ENCODE assay signal across 16 cellular contexts in genomic region chr3:170829873-170830272, GRCh38. TPM values are rescaled to one million over a fixed set of nuclear protein-coding genes. Genes with fewer than 3 reads are reported as not detected.
DNase-seq lines count a peak whose midpoint lies in the region; ATAC-seq and TF ChIP-seq lines count a peak whose summit lies in the region.
"Had no signal": no experiment of that assay in that cellular context is flagged by ENCODE, and none has a peak within 500 bp of the region (broad histone marks: within the 10 kb centered on the region; RNA-seq: fewer than 3 reads in every experiment).

No MANE protein-coding gene starts in this region.

- no peaks in the 10 kb centered on the region for H3K27me3 ChIP-seq in GM23338 (ENCODE audit: insufficient read depth)
- H3K27me3 ChIP-seq: Peyer's patch had no signal

- H3K4me3 Mint-ChIP-seq in GM23338 (no peak overlapping the region), T-helper 17 cell (no peak overlapping the region), immature natural killer cell (peak overlapping the region in 4 of 5 donors; percentile 7 to 71 (median 34))

- peaks cover 2% of the 10 kb centered on the region for H3K27me3 Mint-ChIP-seq in GM23338 (ENCODE audit: insufficient read depth, low read depth, poor library complexity)
- peaks cover 65% of the 10 kb centered on the region for H3K27me3 Mint-ChIP-seq in T-helper 17 cell
- H3K27me3 Mint-ChIP-seq in immature natural killer cell (ENCODE audit: low read depth in 3 of 3): peaks cover 6 to 7% (median 6%) of the 10 kb centered on the region in 3 donors

- H3K79me2 ChIP-seq in GM23338 (replicated peaks; ENCODE audit: insufficient read depth): no peaks in the 10 kb centered on the region

- no peak overlapping the region for H3K27ac Mint-ChIP-seq in GM23338
- peak overlapping the region; percentile 53 for H3K27ac Mint-ChIP-seq in T-helper 17 cell
- peak overlapping the region in 4 of 6 donors; percentile 35 to 58 (median 54) for H3K27ac Mint-ChIP-seq in immature natural killer cell

- H3K9me2 ChIP-seq in GM23338 (ENCODE audit: insufficient read depth): 0 out of 2 replicates have a peak, but pooled peaks cover 3% of the 10 kb centered on the region

- DNase-seq in GM23338 (ENCODE audit: low spot score) (peak; percentile 27), T-helper 17 cell (no peak), immature natural killer cell (no peak), sciatic nerve (ENCODE audit: low spot score) (no peak), HCEC 1CT (no peak), NCI-H774 (lab: John Stamatoyannopoulos, UW) (no peak), NCI-H2196 treated with DMSO at 0.1 percent for 48 hours (lab: John Stamatoyannopoulos, UW; ENCODE audit: unreplicated experiment) (no peak)
- DNase-seq: COR-L47, KBM-7, NCI-H1105, NCI-H1694 treated with DMSO at 0.1 percent for 48 hours, NCI-H510A, Peyer's patch, Right ventricle myocardium superior had no signal

- H3K9me3 ChIP-seq in T-helper 17 cell (ENCODE audit: control insufficient read depth, low read length, poor library complexity, severe bottlenecking): no peaks in the 10 kb centered on the region
- H3K9me3 ChIP-seq: Peyer's patch had no signal

- 0 out of 2 replicates have a peak, but pooled peaks cover 5% of the 10 kb centered on the region for H3F3A ChIP-seq in GM23338 (replicated peaks; ENCODE audit: low read depth)

- no peaks in the 10 kb centered on the region for H4K20me1 ChIP-seq in GM23338 (replicated peaks; ENCODE audit: insufficient read depth)

- TF ChIP-seq CTCF in GM23338 (conservative IDR thresholded peaks at IDR 0.05; ENCODE audit: low read depth in 2 of 2): no peak

- peak overlapping the region; percentile 50; the same call in 1 of the 2 replicates for H3K4me2 ChIP-seq in GM23338

- H3K4me3 ChIP-seq in GM23338: no peak overlapping the region
- H3K4me3 ChIP-seq: Peyer's patch had no signal

- H3K4me1 Mint-ChIP-seq in GM23338 (peaks cover 43% of the 10 kb centered on the region), T-helper 17 cell (peaks cover 11% of the 10 kb centered on the region), immature natural killer cell (peaks cover 17 to 19% of the 10 kb centered on the region in 2 donors)

- H3K4me1 ChIP-seq in GM23338 (ENCODE audit: insufficient read depth): peaks cover 75% of the 10 kb centered on the region
- H3K4me1 ChIP-seq: Peyer's patch had no signal

- ATAC-seq in GM23338 (peak; percentile 56), T-helper 17 cell (no peak), sciatic nerve (peak; percentile 63)
- ATAC-seq: SK-N-SH treated with all-trans-retinoic acid at 6 μM for 48 hours had no signal

- H3K36me3 Mint-ChIP-seq in GM23338 (ENCODE audit: low read depth): no peaks in the 10 kb centered on the region
- peaks cover 5% of the 10 kb centered on the region for H3K36me3 Mint-ChIP-seq in T-helper 17 cell (ENCODE audit: low read depth)
- no peaks in the 10 kb centered on the region for H3K36me3 Mint-ChIP-seq in immature natural killer cell

- H2AFZ ChIP-seq in GM23338: peak overlapping the region; percentile 25; the same call in 1 of the 2 replicates

- intact Hi-C loops in sciatic nerve (cut with DNase I): no loop called here

- H3K27ac ChIP-seq in GM23338 (ENCODE audit: low read depth): no peak overlapping the region
- H3K27ac ChIP-seq: C4-2B, Peyer's patch had no signal

- H3K9me3 Mint-ChIP-seq in GM23338 (no peaks in the 10 kb centered on the region), immature natural killer cell (no peaks in the 10 kb centered on the region)

- no peaks in the 10 kb centered on the region for H3K36me3 ChIP-seq in GM23338 (ENCODE audit: insufficient read depth)
- H3K36me3 ChIP-seq: Peyer's patch had no signal

TF ChIP-seq in GM23338, 12 proteins besides CTCF, POLR2A, EP300 and RAD21:
- TF ChIP-seq, protein P1, sequence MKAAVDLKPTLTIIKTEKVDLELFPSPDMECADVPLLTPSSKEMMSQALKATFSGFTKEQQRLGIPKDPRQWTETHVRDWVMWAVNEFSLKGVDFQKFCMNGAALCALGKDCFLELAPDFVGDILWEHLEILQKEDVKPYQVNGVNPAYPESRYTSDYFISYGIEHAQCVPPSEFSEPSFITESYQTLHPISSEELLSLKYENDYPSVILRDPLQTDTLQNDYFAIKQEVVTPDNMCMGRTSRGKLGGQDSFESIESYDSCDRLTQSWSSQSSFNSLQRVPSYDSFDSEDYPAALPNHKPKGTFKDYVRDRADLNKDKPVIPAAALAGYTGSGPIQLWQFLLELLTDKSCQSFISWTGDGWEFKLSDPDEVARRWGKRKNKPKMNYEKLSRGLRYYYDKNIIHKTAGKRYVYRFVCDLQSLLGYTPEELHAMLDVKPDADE (IDR thresholded peaks at IDR 0.05): no peak
- TF ChIP-seq EZH2 (IDR thresholded peaks at IDR 0.05; ENCODE audit: low read depth, unreplicated experiment) (no peak), CREB1 (CRISPR knock-in tag; IDR thresholded peaks at IDR 0.05; ENCODE audit: low read depth) (no peak), JUNB (IDR thresholded peaks at IDR 0.05; ENCODE audit: unreplicated experiment) (no peak), EZH2phosphoT487 (IDR thresholded peaks at IDR 0.05; ENCODE audit: unreplicated experiment) (no peak)

RNA-seq across cellular contexts. Expression of gene RPL22L1, which starts 40.1 kb away (rescaled TPM):
- 216 and 250 TPM in 2 replicates for total RNA-seq in GM23338 (2014; rRNA removed; shearing (Covaris generic))
- 441 and 470 TPM in 2 replicates for polyA plus RNA-seq in GM23338 (2016; fragmentation: Nextera tagmentation; extraction: Ambion mirVana)
- 10 to 100 TPM; 64.9 to 68.2 TPM for total RNA-seq in T-helper 17 cell
- polyA plus RNA-seq in immature natural killer cell: 10 to 100 TPM; 13.4 to 47.6 (median 39.0) TPM
- total RNA-seq in sciatic nerve: 41.5 TPM

Comparison
In these comparisons a context has a peak if more than half of its experiments do, and no peak if none do; other contexts are left out.
1. H3K4me3 Mint-ChIP-seq: peak in immature natural killer cell (4 of 5); none in GM23338 (single experiment) and T-helper 17 cell (single experiment).